Comparison of ENCODE assay signal across 13 cellular contexts in the genomic region with DNA sequence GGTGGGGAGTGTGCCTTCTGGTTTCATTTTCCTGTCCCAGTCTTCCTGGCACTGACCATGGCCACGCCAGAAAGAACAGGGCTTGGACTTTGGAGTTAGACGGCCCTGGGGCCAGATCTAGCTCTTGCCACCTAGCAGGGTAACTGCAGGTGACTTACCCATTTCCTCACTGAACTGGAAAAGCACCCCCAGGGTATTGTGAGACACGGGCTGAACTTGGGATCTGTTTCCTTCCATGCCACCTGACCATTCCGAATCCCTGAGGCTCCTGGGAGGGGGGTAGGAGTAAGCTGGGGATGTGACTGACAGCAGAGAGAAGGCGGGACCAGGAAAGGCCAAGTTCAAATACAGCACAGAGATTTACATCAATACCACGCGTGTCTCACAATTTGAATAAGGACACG. TPM values are rescaled to one million over a fixed set of nuclear protein-coding genes. Genes with fewer than 3 reads are reported as not detected.
DNase-seq lines count a peak whose midpoint lies in the region; ATAC-seq and TF ChIP-seq lines count a peak whose summit lies in the region.
"Had no signal": no experiment of that assay in that cellular context is flagged by ENCODE, and none has a peak within 500 bp of the region (broad histone marks: within the 10 kb centered on the region; RNA-seq: fewer than 3 reads in every experiment).

No MANE protein-coding gene starts in this region.

- peaks cover 16% of the 10 kb centered on the region for H3K4me1 Mint-ChIP-seq in activated CD4-positive, alpha-beta T cell treated with anti-CD3 and anti-CD28 coated beads, Interleukin-2, amount 10 ng/mL, durations not matched to agents 7 days and 5 days

- peaks cover 78% of the 10 kb centered on the region for H3K36me3 Mint-ChIP-seq in activated CD4-positive, alpha-beta T cell treated with anti-CD3 and anti-CD28 coated beads, Interleukin-2, amount 10 ng/mL, durations not matched to agents 7 days and 5 days (ENCODE audit: low read depth)

- H3K9me3 ChIP-seq in OCI-LY7 (ENCODE audit: low read length), result no peaks in the 10 kb centered on the region
- H3K9me3 ChIP-seq: body of pancreas, tibial nerve had no signal

- peak overlapping the region; percentile 37 for H3K27ac Mint-ChIP-seq in activated CD4-positive, alpha-beta T cell treated with anti-CD3 and anti-CD28 coated beads, Interleukin-2, amount 10 ng/mL, durations not matched to agents 7 days and 5 days

- peaks cover 25% of the 10 kb centered on the region for H4K20me1 ChIP-seq in OCI-LY7 (ENCODE audit: insufficient read depth, low read length)

- H3K4me3 ChIP-seq in OCI-LY7 (ENCODE audit: low read depth, low read length, poor library complexity, severe bottlenecking), result no peak overlapping the region
- H3K4me3 ChIP-seq: body of pancreas, tibial nerve had no signal

- H3K27ac ChIP-seq in OCI-LY7 (ENCODE audit: low read depth, low read length, poor library complexity, severe bottlenecking), result peak overlapping the region; percentile 7
- H3K27ac ChIP-seq: body of pancreas had no signal

- H3K36me3 ChIP-seq in OCI-LY7 (ENCODE audit: insufficient read depth, low read length), result peaks cover 97% of the 10 kb centered on the region

- no peak overlapping the region for H2AFZ ChIP-seq in OCI-LY7 (ENCODE audit: low read length)

- TF ChIP-seq CTCF in OCI-LY7 (conservative IDR thresholded peaks at IDR 0.05; ENCODE audit: low read length), result no peak

- no TSS peak for BruUV-seq in OCI-LY7 (replicated peaks; lab: Mats Ljungman, UMichigan)

- POLR2A ChIA-PET in activated CD4-positive, alpha-beta T cell treated with anti-CD3 and anti-CD28 coated beads, Interleukin-2, amount 10 ng/mL, durations not matched to agents 7 days and 5 days (lab: Charles Lee), result no interaction called here
- POLR2A ChIA-PET in OCI-LY7 (lab: Charles Lee), result interaction anchor here (1.2 kb wide), 1 partner anchor 10 kb away, joined by 3 read pairs; a partner anchor contains a TSS

- ATAC-seq in esophagus mucosa (peak; percentile 6), GM18909 (IDR thresholded peaks at IDR 0.05; ENCODE audit: poor library complexity, unreplicated experiment) (no peak)
- ATAC-seq: body of pancreas had no signal

- H3K4me1 ChIP-seq in OCI-LY7 (ENCODE audit: insufficient read depth, low read length, poor library complexity, severe bottlenecking), result peaks cover 32% of the 10 kb centered on the region

- H3K4me2 ChIP-seq in OCI-LY7 (ENCODE audit: low read length), result no peak overlapping the region

- DNase-seq in activated CD4-positive, alpha-beta T cell treated with anti-CD3 and anti-CD28 coated beads, Interleukin-2, amount 10 ng/mL, durations not matched to agents 7 days and 5 days, result no peak
- DNase-seq in activated CD4-positive, alpha-beta T cell treated with anti-CD3 and anti-CD28 coated beads for 48 hours, result no peak
- DNase-seq in OCI-LY7 (ENCODE audit: low spot score) (no peak), renal cortical epithelial cell (ENCODE audit: low read depth) (peak; percentile 81), hippocampal formation (lab: John Stamatoyannopoulos, UW) (no peak), cerebellar nuclear complex (lab: John Stamatoyannopoulos, UW) (no peak)
- DNase-seq: activated T-cell treated with anti-CD3 and anti-CD28 coated beads for 4 hours, DMS153, NCI-H2081 had no signal

- intact Hi-C loops in OCI-LY7 (cut with micrococcal nuclease; ENCODE audit: unreplicated experiment), result no loop called here

- no peaks in the 10 kb centered on the region for H3K27me3 Mint-ChIP-seq in activated CD4-positive, alpha-beta T cell treated with anti-CD3 and anti-CD28 coated beads, Interleukin-2, amount 10 ng/mL, durations not matched to agents 7 days and 5 days

- no peaks in the 10 kb centered on the region for H3K9me3 Mint-ChIP-seq in activated CD4-positive, alpha-beta T cell treated with anti-CD3 and anti-CD28 coated beads, Interleukin-2, amount 10 ng/mL, durations not matched to agents 7 days and 5 days

- no peaks in the 10 kb centered on the region for H3K9me2 ChIP-seq in OCI-LY7 (ENCODE audit: insufficient read depth, low read length)

- H3K4me3 Mint-ChIP-seq in activated CD4-positive, alpha-beta T cell treated with anti-CD3 and anti-CD28 coated beads, Interleukin-2, amount 10 ng/mL, durations not matched to agents 7 days and 5 days, result no peak overlapping the region

- CTCF ChIA-PET in activated CD4-positive, alpha-beta T cell treated with anti-CD3 and anti-CD28 coated beads, Interleukin-2, amount 10 ng/mL, durations not matched to agents 7 days and 5 days (lab: Charles Lee), result interaction anchor here (1.7 kb wide), 1 partner anchor 17 kb away, joined by 6 read pairs; no protein-coding TSS in a partner anchor
- CTCF ChIA-PET in OCI-LY7 (lab: Charles Lee; ENCODE audit: unreplicated experiment), result no interaction called here

- peaks cover 8% of the 10 kb centered on the region; the same call in 1 of the 2 replicates for H3K79me2 ChIP-seq in OCI-LY7 (ENCODE audit: insufficient read depth, low read depth, low read length)

RNA-seq across cellular contexts. Expression of a gene that starts 9.4 kb away (rescaled TPM):
- total RNA-seq in activated CD4-positive, alpha-beta T cell treated with anti-CD3 and anti-CD28 coated beads, Interleukin-2, amount 10 ng/mL, durations not matched to agents 7 days and 5 days, result 100 to 1,000 TPM; 185 to 215 TPM
- total RNA-seq in OCI-LY7 (2014; rRNA removed; shearing (Covaris generic)), result 146 and 184 TPM in 2 replicates
- total RNA-seq in OCI-LY7 (2022) (326 and 350 TPM in 2 replicates), esophagus mucosa (153 TPM), renal cortical epithelial cell (51.1 and 56.9 TPM in 2 replicates)

RNA-seq across cellular contexts. Expression of a gene that starts 18.9 kb away (rescaled TPM):
- 100 to 1,000 TPM; 126 to 138 TPM for total RNA-seq in activated CD4-positive, alpha-beta T cell treated with anti-CD3 and anti-CD28 coated beads, Interleukin-2, amount 10 ng/mL, durations not matched to agents 7 days and 5 days
- total RNA-seq in OCI-LY7 (2014; rRNA removed; shearing (Covaris generic)), result 69.7 and 86.3 TPM in 2 replicates
- total RNA-seq in OCI-LY7 (2022) (139 and 146 TPM in 2 replicates), esophagus mucosa (26.8 TPM), renal cortical epithelial cell (27.5 and 27.6 TPM in 2 replicates)

RNA-seq across cellular contexts. Expression of a gene that starts 26.6 kb away (rescaled TPM):
- total RNA-seq in activated CD4-positive, alpha-beta T cell treated with anti-CD3 and anti-CD28 coated beads, Interleukin-2, amount 10 ng/mL, durations not matched to agents 7 days and 5 days, result not detected
- total RNA-seq in OCI-LY7 (2014; rRNA removed; shearing (Covaris generic)), result not detected in 2 replicates
- total RNA-seq in OCI-LY7 (2022) (not detected in 2 replicates), esophagus mucosa (not detected), renal cortical epithelial cell (not detected in 2 replicates)
- total RNA-seq: body of pancreas, tibial nerve had no signal
